Comparison of ENCODE assay signal across 12 cellular contexts in the genomic region with DNA sequence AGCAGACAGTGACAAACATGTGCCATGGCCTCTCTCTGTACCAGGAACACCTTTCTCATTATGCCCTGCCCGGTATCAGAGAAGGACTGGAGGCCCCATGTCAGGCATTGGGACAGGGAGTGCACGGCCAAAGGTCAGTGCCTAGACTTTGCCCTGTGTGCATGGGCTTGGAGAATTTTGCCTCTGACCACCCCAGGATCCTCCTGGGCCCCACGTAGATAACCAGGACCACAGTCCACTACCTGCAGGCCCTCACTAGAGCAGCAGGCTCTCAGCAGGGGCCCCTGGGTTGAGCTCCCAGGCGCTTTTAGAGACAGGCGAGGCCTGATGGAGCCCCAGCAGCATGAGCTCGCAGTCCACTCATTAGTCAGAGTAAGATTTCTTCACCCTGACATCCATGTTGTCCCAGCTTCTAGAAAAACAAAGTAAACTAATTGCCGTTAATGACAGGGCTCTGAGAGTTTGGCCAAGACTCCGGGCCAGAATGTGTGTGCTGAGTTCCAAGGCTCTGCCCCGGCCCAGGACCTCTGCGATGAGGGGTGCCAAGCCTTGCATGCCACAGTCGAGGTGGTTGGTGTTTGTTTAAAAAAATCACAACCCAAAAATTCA. TPM values are rescaled to one million over a fixed set of nuclear protein-coding genes. Genes with fewer than 3 reads are reported as not detected.
DNase-seq lines count a peak whose midpoint lies in the region; ATAC-seq and TF ChIP-seq lines count a peak whose summit lies in the region.
"Had no signal": no experiment of that assay in that cellular context is flagged by ENCODE, and none has a peak within 500 bp of the region (broad histone marks: within the 10 kb centered on the region; RNA-seq: fewer than 3 reads in every experiment).

No MANE protein-coding gene starts in this region.

- H3K27me3 Mint-ChIP-seq in natural killer cell treated with Interleukin-12 subunit alpha and Interleukin-12 subunit beta and Interleukin-15 and Interleukin-18, amount 100 ng/mL, for 72 hours, result no peaks in the 10 kb centered on the region

- H3K27ac ChIP-seq in dorsolateral prefrontal cortex (peak overlapping the region in 58 of 59 donors; percentile 35 to 94 (median 79)), temporal lobe (ENCODE audit: low read depth, low read length) (peak overlapping the region; percentile 3)
- H3K27ac ChIP-seq: neutrophil, WERI-Rb-1 had no signal

- H3K27me3 ChIP-seq in dorsolateral prefrontal cortex, result no peaks in the 10 kb centered on the region
- H3K27me3 ChIP-seq: neutrophil had no signal

- H3K9me3 Mint-ChIP-seq in natural killer cell treated with Interleukin-12 subunit alpha and Interleukin-12 subunit beta and Interleukin-15 and Interleukin-18, amount 100 ng/mL, for 72 hours, result no peaks in the 10 kb centered on the region

- H3K4me1 Mint-ChIP-seq in natural killer cell treated with Interleukin-12 subunit alpha and Interleukin-12 subunit beta and Interleukin-15 and Interleukin-18, amount 100 ng/mL, for 72 hours (ENCODE audit: low read depth in 2 of 2), result peaks cover 37 to 42% of the 10 kb centered on the region in 2 donors

- intact Hi-C loops in dorsolateral prefrontal cortex (cut with DNase I), result no loop called here
- intact Hi-C loops in mucosa of descending colon (cut with DNase I, micrococcal nuclease), result no loop called here

- H3K4me1 ChIP-seq in mucosa of descending colon (ENCODE audit: low read depth), result peaks cover 39% of the 10 kb centered on the region

- TF ChIP-seq CTCF in dorsolateral prefrontal cortex (IDR thresholded peaks at IDR 0.05 in 54 of 56, conservative IDR thresholded peaks at IDR 0.05 in 2 of 56; ENCODE audit: low read depth in 1 of 56, partially characterized antibody in 56 of 56), result no peak
- TF ChIP-seq CTCF in mucosa of descending colon (IDR thresholded peaks at IDR 0.05), result no peak

- H3K4me3 ChIP-seq in dorsolateral prefrontal cortex (peak overlapping the region in 1 of 59 donors; percentile 17), mucosa of descending colon (no peak overlapping the region)

- peak; percentile 70 for ATAC-seq in mucosa of descending colon
- ATAC-seq in natural killer cell treated with Interleukin-12 subunit alpha and Interleukin-12 subunit beta and Interleukin-15 and Interleukin-18, amount 100 ng/mL, for 72 hours, result no peak

- no peaks in the 10 kb centered on the region for H3K36me3 Mint-ChIP-seq in natural killer cell treated with Interleukin-12 subunit alpha and Interleukin-12 subunit beta and Interleukin-15 and Interleukin-18, amount 100 ng/mL, for 72 hours

- H3K9me3 ChIP-seq in mucosa of descending colon, result no peaks in the 10 kb centered on the region
- H3K9me3 ChIP-seq: neutrophil had no signal

- H3K4me3 Mint-ChIP-seq in natural killer cell treated with Interleukin-12 subunit alpha and Interleukin-12 subunit beta and Interleukin-15 and Interleukin-18, amount 100 ng/mL, for 72 hours, result no peak overlapping the region

- no peak overlapping the region for H3K27ac Mint-ChIP-seq in natural killer cell treated with Interleukin-12 subunit alpha and Interleukin-12 subunit beta and Interleukin-15 and Interleukin-18, amount 100 ng/mL, for 72 hours

- H3K36me3 ChIP-seq in mucosa of descending colon (ENCODE audit: low read depth), result peaks cover 22% of the 10 kb centered on the region

- DNase-seq in HuH-7.5 (ENCODE audit: low spot score) (peak; percentile 94), dorsolateral prefrontal cortex (no peak), mucosa of descending colon (peak in 1 of 3 donors; percentile 63), DMS53 treated with DMSO at 0.1 percent for 48 hours (lab: John Stamatoyannopoulos, UW; ENCODE audit: unreplicated experiment) (no peak)
- no peak for DNase-seq in effector CD8-positive, alpha-beta T cell (lab: John Stamatoyannopoulos, UW)
- no peak for DNase-seq in stimulated activated CD8-positive, alpha-beta memory T cell treated with anti-CD3 and anti-CD28 coated beads, Interleukin-4, amount 100 ng/mL, for 48 hours
- no peak for DNase-seq in natural killer cell treated with Interleukin-12 subunit alpha and Interleukin-12 subunit beta and Interleukin-15 and Interleukin-18, amount 100 ng/mL, for 72 hours (ENCODE audit: low spot score)
- DNase-seq: activated T-cell treated with anti-CD3 and anti-CD28 coated beads, Interleukin-2, amount 50 U/mL, for 48 hours; cerebellar nuclear complex; WERI-Rb-1 had no signal

RNA-seq across cellular contexts. Expression of gene CAPN12, which starts 42.7 kb away (rescaled TPM):
- total RNA-seq in dorsolateral prefrontal cortex (1 to 10 TPM in 55 of 120 experiments, under 1 TPM in 32, not detected in 33; 0.19 to 3.0 (median 1.2) TPM), mucosa of descending colon (10 to 100 TPM in 2 of 3 donors, 1 to 10 TPM in 1; 3.1 to 15.9 (median 14.9) TPM), temporal lobe (0.25 TPM)
- 10 to 100 TPM in 1 of 2 donors, 1 to 10 TPM in 1; 3.6 to 10.4 TPM for total RNA-seq in natural killer cell treated with Interleukin-12 subunit alpha and Interleukin-12 subunit beta and Interleukin-15 and Interleukin-18, amount 100 ng/mL, for 72 hours

RNA-seq across cellular contexts. Expression of gene ACTN4, which starts 54.1 kb away (rescaled TPM):
- total RNA-seq in dorsolateral prefrontal cortex (100 to 1,000 TPM; 271 to 539 (median 377) TPM), mucosa of descending colon (1,000 to 10,000 TPM in 2 of 3 donors, 100 to 1,000 TPM in 1; 566 to 1,080 (median 1,014) TPM), temporal lobe (51.9 TPM)
- total RNA-seq in natural killer cell treated with Interleukin-12 subunit alpha and Interleukin-12 subunit beta and Interleukin-15 and Interleukin-18, amount 100 ng/mL, for 72 hours, result 100 to 1,000 TPM; 342 to 574 TPM
